ENCODE assay signal across 15 cellular contexts in genomic region chr7:87715511-87715910, GRCh38.
DNase-seq lines count a peak whose midpoint lies in the region; ATAC-seq, FAIRE-seq and TF ChIP-seq lines count a peak whose summit lies in the region.
"Had no signal": no experiment of that assay in that cellular context is flagged by ENCODE, and none has a peak within 500 bp of the region (broad histone marks: within the 10 kb centered on the region; RNA-seq: fewer than 3 reads in every experiment).

No MANE protein-coding gene starts in this region.

- H3K27me3 Mint-ChIP-seq in activated T-helper 2 cell treated with anti-CD3 and anti-CD28 coated beads, Interferon-gamma antibody, Interleukin-2, Interleukin-4, amounts not matched to agents 10 μg/mL and 5 μg/mL and 100 μg/mL, durations not matched to agents 14 hours and 24 hours and 36 hours (ENCODE audit: low read depth), result no peaks in the 10 kb centered on the region

- no peak overlapping the region for H3K9ac ChIP-seq in HepG2 (ENCODE audit: insufficient read depth, low read depth, low read length)
- H3K9ac ChIP-seq: BLaER1 treated with 17β-estradiol and CSF1 and Interleukin-3, amounts not matched to agents 10 nM and 100 nM had no signal

- no peak for FAIRE-seq in HepG2 (lab: Jason Lieb, UNC)
- FAIRE-seq: GM12878, GM18507, H1 had no signal

- no peak overlapping the region for H2AFZ ChIP-seq in HepG2 (ENCODE audit: low read length)

- H4K20me1 ChIP-seq in HepG2 (ENCODE audit: insufficient read depth, low read length), result no peaks in the 10 kb centered on the region
- H4K20me1 ChIP-seq: BLaER1 treated with 17β-estradiol and CSF1 and Interleukin-3, amounts not matched to agents 10 nM and 100 nM had no signal

- H3K4me1 ChIP-seq in HepG2 (ENCODE audit: insufficient read depth, low read length), result no peaks in the 10 kb centered on the region
- H3K4me1 ChIP-seq: HAP-1 had no signal

- 65% methylated on average over 2 of the region's 2 CpGs for WGBS in HepG2 (ENCODE audit: low lambda C conversion rate)

- no peak overlapping the region for H3K4me3 Mint-ChIP-seq in activated T-helper 2 cell treated with anti-CD3 and anti-CD28 coated beads, Interferon-gamma antibody, Interleukin-2, Interleukin-4, amounts not matched to agents 10 μg/mL and 5 μg/mL and 100 μg/mL, durations not matched to agents 14 hours and 24 hours and 36 hours (ENCODE audit: low read depth)
- H3K4me3 Mint-ChIP-seq: CD4-positive, CD25-positive, alpha-beta regulatory T cell had no signal

- H3K4me3 ChIP-seq in HepG2 (replicated peaks in 1 of 3; ENCODE audit: insufficient read depth in 1 of 3, low read depth in 2 of 3, low read length in 3 of 3), result no peak overlapping the region
- H3K4me3 ChIP-seq: BLaER1 treated with 17β-estradiol and CSF1 and Interleukin-3, amounts not matched to agents 10 nM and 100 nM; GM12878; HAP-1 had no signal

- no peaks in the 10 kb centered on the region for H3K4me1 Mint-ChIP-seq in activated T-helper 2 cell treated with anti-CD3 and anti-CD28 coated beads, Interferon-gamma antibody, Interleukin-2, Interleukin-4, amounts not matched to agents 10 μg/mL and 5 μg/mL and 100 μg/mL, durations not matched to agents 14 hours and 24 hours and 36 hours (ENCODE audit: low read depth)
- H3K4me1 Mint-ChIP-seq: CD4-positive, CD25-positive, alpha-beta regulatory T cell had no signal

- H3K27ac Mint-ChIP-seq in activated T-helper 2 cell treated with anti-CD3 and anti-CD28 coated beads, Interferon-gamma antibody, Interleukin-2, Interleukin-4, amounts not matched to agents 10 μg/mL and 5 μg/mL and 100 μg/mL, durations not matched to agents 14 hours and 24 hours and 36 hours, result no peak overlapping the region

- H3K27ac ChIP-seq in HepG2 (ENCODE audit: extremely low read length, insufficient read depth, low read length), result no peak overlapping the region
- H3K27ac ChIP-seq: BLaER1 treated with 17β-estradiol and CSF1 and Interleukin-3, amounts not matched to agents 10 nM and 100 nM had no signal

- TF ChIP-seq EP300 in HepG2 (IDR thresholded peaks at IDR 0.05; ENCODE audit: low read depth in 2 of 2, low read length in 2 of 2), result no peak
- no peak for TF ChIP-seq EP300 in HepG2 (CRISPR knock-in tag; IDR thresholded peaks at IDR 0.05; ENCODE audit: borderline replicate concordance)

- H3K27me3 ChIP-seq in HepG2 (ENCODE audit: control insufficient read depth in 1 of 2, insufficient read depth in 2 of 2, low read length in 2 of 2), result no peaks in the 10 kb centered on the region
- H3K27me3 ChIP-seq: BLaER1 treated with 17β-estradiol and CSF1 and Interleukin-3, amounts not matched to agents 10 nM and 100 nM had no signal

- TF ChIP-seq POLR2A in HepG2 (IDR thresholded peaks at IDR 0.05; ENCODE audit: insufficient read depth in 1 of 2, low read depth in 2 of 2, low read length in 2 of 2), result no peak

- in situ Hi-C loops in KBM-7 (cut with MboI; ENCODE audit: low pct_unique_long_range_greater_than_20kb, low sequenced_read_pairs) (no loop called here), HepG2 (cut with HindIII; ENCODE audit: extremely low pct_ligation_motif_present, low pct_unique_long_range_greater_than_20kb) (no loop called here)

- no peaks in the 10 kb centered on the region for H3K36me3 Mint-ChIP-seq in activated T-helper 2 cell treated with anti-CD3 and anti-CD28 coated beads, Interferon-gamma antibody, Interleukin-2, Interleukin-4, amounts not matched to agents 10 μg/mL and 5 μg/mL and 100 μg/mL, durations not matched to agents 14 hours and 24 hours and 36 hours (ENCODE audit: low read depth)
- H3K36me3 Mint-ChIP-seq: CD4-positive, CD25-positive, alpha-beta regulatory T cell had no signal

- H3K79me2 ChIP-seq in HepG2 (ENCODE audit: insufficient read depth, low read length), result no peaks in the 10 kb centered on the region

- CTCF ChIA-PET in HepG2 (lab: Yijun Ruan, JAX; ENCODE audit: low intra/inter-chr PET ratio, low total read pairs), result no interaction called here

- POLR2A ChIA-PET in HepG2 (lab: Yijun Ruan, JAX), result no interaction called here

- H3K9me3 ChIP-seq in HepG2 (ENCODE audit: low read length), result no peaks in the 10 kb centered on the region
- H3K9me3 ChIP-seq: HAP-1 had no signal

- no peaks in the 10 kb centered on the region for H3K36me3 ChIP-seq in HepG2 (replicated peaks in 1 of 2; ENCODE audit: control insufficient read depth in 1 of 2, insufficient read depth in 2 of 2, low read length in 2 of 2)
- H3K36me3 ChIP-seq: BLaER1 treated with 17β-estradiol and CSF1 and Interleukin-3, amounts not matched to agents 10 nM and 100 nM; HAP-1 had no signal

- no peak for TF ChIP-seq RAD21 in HepG2 (CRISPR knock-in tag; IDR thresholded peaks at IDR 0.05)

- DNase-seq in NCI-H82 (lab: John Stamatoyannopoulos, UW) (peak; percentile 6), NCI-H82 treated with DMSO at 0.1 percent for 48 hours (lab: John Stamatoyannopoulos, UW; ENCODE audit: unreplicated experiment) (no peak), KBM-7 (peak; percentile 18), SK-N-DZ (ENCODE audit: low spot score) (peak; percentile 20), HepG2 (ENCODE audit: low spot score) (peak; percentile 23)
- DNase-seq in activated T-helper 2 cell treated with anti-CD3 and anti-CD28 coated beads, Interferon-gamma antibody, Interleukin-2, Interleukin-4, amounts not matched to agents 10 μg/mL and 5 μg/mL and 100 μg/mL, durations not matched to agents 14 hours and 24 hours and 36 hours (ENCODE audit: low spot score), result no peak
- no peak for DNase-seq in activated naive CD4-positive, alpha-beta T cell treated with Interleukin-2 at 50 U/mL for 16 hours
- DNase-seq: ACHN; CD4-positive, CD25-positive, alpha-beta regulatory T cell; DMS 273 treated with DMSO at 0.1 percent for 48 hours had no signal

- no peaks in the 10 kb centered on the region for H3K9me3 Mint-ChIP-seq in activated T-helper 2 cell treated with anti-CD3 and anti-CD28 coated beads, Interferon-gamma antibody, Interleukin-2, Interleukin-4, amounts not matched to agents 10 μg/mL and 5 μg/mL and 100 μg/mL, durations not matched to agents 14 hours and 24 hours and 36 hours

- peak; percentile 38; the same call in 2 of the 3 replicates for ATAC-seq in HepG2
- ATAC-seq: GM12878 had no signal

- no TSS peak for BruUV-seq in HepG2 (replicated peaks; lab: Mats Ljungman, UMichigan)

- H3K4me2 ChIP-seq in HepG2 (ENCODE audit: low read depth, low read length), result no peak overlapping the region
- H3K4me2 ChIP-seq: BLaER1 treated with 17β-estradiol and CSF1 and Interleukin-3, amounts not matched to agents 10 nM and 100 nM had no signal

- intact Hi-C loops in HepG2 (cut with micrococcal nuclease; ENCODE audit: unreplicated experiment), result no loop called here
- intact Hi-C loops in activated T-helper 2 cell treated with anti-CD3 and anti-CD28 coated beads, Interferon-gamma antibody, Interleukin-2, Interleukin-4, amounts not matched to agents 10 μg/mL and 5 μg/mL and 100 μg/mL, durations not matched to agents 14 hours and 24 hours and 36 hours (cut with micrococcal nuclease), result no loop called here

- no peak for TF ChIP-seq CTCF in HepG2 (CRISPR knock-in tag; IDR thresholded peaks at IDR 0.05)

TF ChIP-seq in HepG2, 621 proteins besides CTCF, POLR2A, EP300 and RAD21 (continues in another document):
- no peak for TF ChIP-seq ZBTB20 (CRISPR knock-in tag; IDR thresholded peaks at IDR 0.05; ENCODE audit: borderline replicate concordance, low read depth)
- TF ChIP-seq SMAD9 (CRISPR knock-in tag; IDR thresholded peaks at IDR 0.05), result no peak
- no peak for TF ChIP-seq SRSF1 (optimal IDR thresholded peaks at IDR 0.05; ENCODE audit: low read depth, low read length)
- no peak for TF ChIP-seq SOX6 (IDR thresholded peaks at IDR 0.05)
- TF ChIP-seq SOX6 (CRISPR knock-in tag; IDR thresholded peaks at IDR 0.05), result 0 out of 2 replicates have a peak, but pooled peaks have one; percentile 11
- no peak for TF ChIP-seq PHF21A (CRISPR knock-in tag; IDR thresholded peaks at IDR 0.05)
- TF ChIP-seq PAX8 (CRISPR knock-in tag; IDR thresholded peaks at IDR 0.05; ENCODE audit: borderline replicate concordance), result no peak
- TF ChIP-seq ZNF512B (CRISPR knock-in tag; IDR thresholded peaks at IDR 0.05; ENCODE audit: borderline replicate concordance), result no peak
- TF ChIP-seq KLF11 (CRISPR knock-in tag; IDR thresholded peaks at IDR 0.05), result no peak
- TF ChIP-seq ZNF749 (CRISPR knock-in tag; IDR thresholded peaks at IDR 0.05; ENCODE audit: borderline replicate concordance), result no peak
- TF ChIP-seq ZNF276 (CRISPR knock-in tag; IDR thresholded peaks at IDR 0.05; ENCODE audit: low read depth), result no peak
- TF ChIP-seq ZNF781 (CRISPR knock-in tag; IDR thresholded peaks at IDR 0.05; ENCODE audit: borderline replicate concordance, not compliant biosample characterization), result no peak

Comparison
In these comparisons a context has a peak if more than half of its experiments do, and no peak if none do; other contexts are left out.
1. DNase-seq: peak in NCI-H82 (single experiment), KBM-7 (single experiment), SK-N-DZ (single experiment) and HepG2 (single experiment); none in NCI-H82 treated with DMSO at 0.1 percent for 48 hours (single experiment), activated T-helper 2 cell treated with anti-CD3 and anti-CD28 coated beads, Interferon-gamma antibody, Interleukin-2, Interleukin-4, amounts not matched to agents 10 μg/mL and 5 μg/mL and 100 μg/mL, durations not matched to agents 14 hours and 24 hours and 36 hours (single experiment) and activated naive CD4-positive, alpha-beta T cell treated with Interleukin-2 at 50 U/mL for 16 hours (single experiment).